In genomic region chr3:162770556-162770955, GRCh38 we compare ENCODE assay signal across 1 cellular context.
TF ChIP-seq lines count a peak whose summit lies in the region.

No MANE protein-coding gene starts in this region.

TF ChIP-seq in GM23338, 12 proteins besides CTCF, POLR2A, EP300 and RAD21 (continued from another document):
- TF ChIP-seq REST (IDR thresholded peaks at IDR 0.05; ENCODE audit: unreplicated experiment) (no peak), STAT1 (IDR thresholded peaks at IDR 0.05; ENCODE audit: unreplicated experiment) (no peak), JUNB (IDR thresholded peaks at IDR 0.05; ENCODE audit: unreplicated experiment) (no peak), EZH2phosphoT487 (IDR thresholded peaks at IDR 0.05; ENCODE audit: unreplicated experiment) (no peak), ZNF331 (CRISPR knock-in tag; IDR thresholded peaks at IDR 0.05; ENCODE audit: low read depth) (no peak)
